In the genomic region with DNA sequence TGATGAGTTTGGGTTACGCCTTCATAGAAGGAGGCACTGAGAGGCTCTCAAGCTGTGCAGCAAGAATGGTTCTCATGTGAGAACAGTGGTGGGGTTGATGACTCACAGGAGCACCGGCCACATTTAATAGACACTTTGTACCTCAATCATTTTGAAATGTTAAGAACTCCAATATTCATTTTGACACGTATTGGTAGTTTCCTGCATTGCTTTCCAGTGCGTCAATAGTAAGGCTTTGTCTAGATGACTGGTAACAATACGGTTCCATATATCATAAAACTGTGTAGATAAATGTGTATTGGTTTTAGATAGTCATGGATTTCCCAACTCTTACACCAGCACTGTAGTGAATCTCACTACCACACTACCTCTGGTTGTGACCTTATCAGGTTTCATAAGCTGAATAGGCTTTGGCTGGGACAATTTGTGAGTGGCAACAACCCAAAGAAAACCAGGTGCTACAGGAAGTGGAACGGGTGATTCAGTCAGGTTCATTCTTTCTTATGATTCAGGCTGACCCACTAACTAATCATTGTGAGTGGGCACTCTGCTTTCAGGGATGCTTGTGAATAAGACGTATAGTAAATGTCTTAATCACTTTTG, we compare ENCODE assay signal across 12 cellular contexts.
A peak's percentile ranks its signal among the peaks of the same experiment; 100 is the strongest.
DNase-seq lines count a peak whose midpoint lies in the region; ATAC-seq and TF ChIP-seq lines count a peak whose summit lies in the region.
"Had no signal": no experiment of that assay in that cellular context is flagged by ENCODE, and none has a peak within 500 bp of the region (broad histone marks: within the 10 kb centered on the region; RNA-seq: fewer than 3 reads in every experiment).

No MANE protein-coding gene starts in this region.

- peak; percentile 53 for DNase-seq in activated CD8-positive, alpha-beta memory T cell treated with anti-CD3 and anti-CD28 coated beads, Interleukin-2, amount 50 U/mL, for 48 hours
- DNase-seq in activated CD8-positive, alpha-beta memory T cell treated with anti-CD3 and anti-CD28 coated beads, Interleukin-2, amount 10 ng/mL, durations not matched to agents 7 days and 5 days = no peak
- DNase-seq in PC-3 (peak; percentile 96), glutamatergic neuron (no peak)
- peak; percentile 33 for DNase-seq in stimulated activated CD4-positive, alpha-beta T cell treated with anti-CD3 and anti-CD28 coated beads, Interleukin-4, amount 100 ng/mL, for 24 hours
- DNase-seq: NCI-H2171 treated with DMSO at 0.1 percent for 48 hours had no signal

- H3K79me2 ChIP-seq in PC-3 (ENCODE audit: low read length) = no peaks in the 10 kb centered on the region

- peak overlapping the region; percentile 100 for H3K27ac ChIP-seq in PC-3 (ENCODE audit: low read length)
- H3K27ac ChIP-seq: SJSA1 had no signal

- H3K4me3 ChIP-seq in PC-3 (ENCODE audit: low read length) = no peak overlapping the region
- H3K4me3 ChIP-seq: SJSA1 had no signal

- H3K9ac ChIP-seq in PC-3 (ENCODE audit: low read length) = peak overlapping the region; percentile 93

- peak overlapping the region; percentile 39 for H3K4me2 ChIP-seq in PC-3 (ENCODE audit: low read length)

- POLR2A ChIA-PET in PC-3 (lab: Charles Lee; ENCODE audit: unreplicated experiment) = interaction anchor here (0.6 kb wide), 2 partner anchors 28 to 183 kb away, joined by 4 to 6 read pairs; no protein-coding TSS in a partner anchor

- H4K20me1 ChIP-seq in PC-3 (ENCODE audit: low read length) = no peaks in the 10 kb centered on the region

- no TSS peak for BruUV-seq in PC-3 (replicated peaks; lab: Mats Ljungman, UMichigan)

- H3K36me3 Mint-ChIP-seq in activated CD8-positive, alpha-beta memory T cell treated with anti-CD3 and anti-CD28 coated beads, Interleukin-2, amount 10 ng/mL, durations not matched to agents 7 days and 5 days = no peaks in the 10 kb centered on the region
- no peaks in the 10 kb centered on the region for H3K36me3 Mint-ChIP-seq in glutamatergic neuron (ENCODE audit: unreplicated experiment)

- H3K9me3 Mint-ChIP-seq in activated CD8-positive, alpha-beta memory T cell treated with anti-CD3 and anti-CD28 coated beads, Interleukin-2, amount 10 ng/mL, durations not matched to agents 7 days and 5 days (ENCODE audit: low read depth) = no peaks in the 10 kb centered on the region
- no peaks in the 10 kb centered on the region for H3K9me3 Mint-ChIP-seq in glutamatergic neuron (ENCODE audit: unreplicated experiment)
- H3K9me3 Mint-ChIP-seq: central memory CD8-positive, alpha-beta T cell had no signal

- H3K27me3 ChIP-seq in PC-3 (ENCODE audit: low read length) = no peaks in the 10 kb centered on the region
- H3K27me3 ChIP-seq: SJSA1 had no signal

- CTCF ChIA-PET in activated CD8-positive, alpha-beta memory T cell treated with anti-CD3 and anti-CD28 coated beads, Interleukin-2, amount 10 ng/mL, durations not matched to agents 7 days and 5 days (lab: Charles Lee) = no interaction called here
- CTCF ChIA-PET in PC-3 (lab: Charles Lee) = interaction anchor here (0.6 kb wide), 1 partner anchor 29 kb away, joined by 3 read pairs; no protein-coding TSS in a partner anchor

- H3K27me3 Mint-ChIP-seq in activated CD8-positive, alpha-beta memory T cell treated with anti-CD3 and anti-CD28 coated beads, Interleukin-2, amount 10 ng/mL, durations not matched to agents 7 days and 5 days = no peaks in the 10 kb centered on the region
- H3K27me3 Mint-ChIP-seq in glutamatergic neuron (ENCODE audit: unreplicated experiment) = no peaks in the 10 kb centered on the region

- no peaks in the 10 kb centered on the region for H3K9me3 ChIP-seq in PC-3 (ENCODE audit: low read length)
- H3K9me3 ChIP-seq: SJSA1 had no signal

- intact Hi-C loops in PC-3 (cut with micrococcal nuclease) = loop anchor here (1.0 to 10.0 kb wide), 9 partner anchors 8 to 364 kb away; partner anchors contain the start of gene KLF5

- H3K27ac Mint-ChIP-seq in activated CD8-positive, alpha-beta memory T cell treated with anti-CD3 and anti-CD28 coated beads, Interleukin-2, amount 10 ng/mL, durations not matched to agents 7 days and 5 days = no peak overlapping the region
- no peak overlapping the region for H3K27ac Mint-ChIP-seq in glutamatergic neuron (ENCODE audit: unreplicated experiment)

- TF ChIP-seq CTCF in PC-3 (conservative IDR thresholded peaks at IDR 0.05; ENCODE audit: low read depth, low read length) (no peak), glutamatergic neuron (IDR thresholded peaks at IDR 0.05; ENCODE audit: partially characterized antibody, unreplicated experiment) (no peak)

- no peak overlapping the region for H2AFZ ChIP-seq in PC-3 (ENCODE audit: low read length)

- no peaks in the 10 kb centered on the region for H3K9me2 ChIP-seq in PC-3 (replicated peaks; ENCODE audit: low read length)

- H3K4me1 Mint-ChIP-seq in activated CD8-positive, alpha-beta memory T cell treated with anti-CD3 and anti-CD28 coated beads, Interleukin-2, amount 10 ng/mL, durations not matched to agents 7 days and 5 days = no peaks in the 10 kb centered on the region
- H3K4me1 Mint-ChIP-seq in glutamatergic neuron (ENCODE audit: low read depth, unreplicated experiment) = no peaks in the 10 kb centered on the region
- H3K4me1 Mint-ChIP-seq: central memory CD8-positive, alpha-beta T cell had no signal

- peaks cover 6% of the 10 kb centered on the region for H3F3A ChIP-seq in PC-3 (ENCODE audit: low read length, unreplicated experiment)

- ATAC-seq in activated CD8-positive, alpha-beta memory T cell treated with anti-CD3 and anti-CD28 coated beads, Interleukin-2, amount 10 ng/mL, durations not matched to agents 7 days and 5 days = no peak
- peak; percentile 87 for ATAC-seq in PC-3
- peak; percentile 88 for ATAC-seq in esophagus mucosa
- no peak for ATAC-seq in GM18858 (IDR thresholded peaks at IDR 0.05; ENCODE audit: unreplicated experiment)
- ATAC-seq in HG02798 (IDR thresholded peaks at IDR 0.05; ENCODE audit: poor library complexity, unreplicated experiment) = no peak
- ATAC-seq: sciatic nerve had no signal

- peaks cover 30% of the 10 kb centered on the region for H3K4me1 ChIP-seq in PC-3 (ENCODE audit: insufficient read depth, low read length)
- H3K4me1 ChIP-seq: SJSA1 had no signal

- H3K4me3 Mint-ChIP-seq in activated CD8-positive, alpha-beta memory T cell treated with anti-CD3 and anti-CD28 coated beads, Interleukin-2, amount 10 ng/mL, durations not matched to agents 7 days and 5 days = no peak overlapping the region
- H3K4me3 Mint-ChIP-seq in glutamatergic neuron (ENCODE audit: unreplicated experiment) = no peak overlapping the region
- H3K4me3 Mint-ChIP-seq: central memory CD8-positive, alpha-beta T cell had no signal

- no peaks in the 10 kb centered on the region for H3K36me3 ChIP-seq in PC-3 (ENCODE audit: low read depth, low read length)
- H3K36me3 ChIP-seq: SJSA1 had no signal

Comparison
In these comparisons a context has a peak if more than half of its experiments do, and no peak if none do; other contexts are left out.
1. DNase-seq: peak in activated CD8-positive, alpha-beta memory T cell treated with anti-CD3 and anti-CD28 coated beads, Interleukin-2, amount 50 U/mL, for 48 hours (single experiment), PC-3 (single experiment) and stimulated activated CD4-positive, alpha-beta T cell treated with anti-CD3 and anti-CD28 coated beads, Interleukin-4, amount 100 ng/mL, for 24 hours (single experiment); none in activated CD8-positive, alpha-beta memory T cell treated with anti-CD3 and anti-CD28 coated beads, Interleukin-2, amount 10 ng/mL, durations not matched to agents 7 days and 5 days (single experiment) and glutamatergic neuron (single experiment).
2. ATAC-seq: peak in PC-3 (single experiment) and esophagus mucosa (single experiment); none in activated CD8-positive, alpha-beta memory T cell treated with anti-CD3 and anti-CD28 coated beads, Interleukin-2, amount 10 ng/mL, durations not matched to agents 7 days and 5 days (single experiment), GM18858 (single experiment) and HG02798 (single experiment).